ENCODE assay signal across 9 cellular contexts in genomic region chr2:74844752-74845151, GRCh38. TPM values are rescaled to one million over a fixed set of nuclear protein-coding genes. Genes with fewer than 3 reads are reported as not detected.
A peak's percentile ranks its signal among the peaks of the same experiment; 100 is the strongest.
DNase-seq lines count a peak whose midpoint lies in the region; ATAC-seq, FAIRE-seq and TF ChIP-seq lines count a peak whose summit lies in the region.
"Had no signal": no experiment of that assay in that cellular context is flagged by ENCODE, and none has a peak within 500 bp of the region (broad histone marks: within the 10 kb centered on the region; RNA-seq: fewer than 3 reads in every experiment).

No MANE protein-coding gene starts in this region.

- peaks cover 25% of the 10 kb centered on the region for H3K4me1 ChIP-seq in A549
- H3K4me1 ChIP-seq in trophoblast cell (ENCODE audit: control insufficient read depth in 1 of 2, insufficient read depth in 2 of 2, low read length in 2 of 2): peaks cover 38 to 40% of the 10 kb centered on the region in 2 experiments

- no peak for FAIRE-seq in A549 (lab: Jason Lieb, UNC)
- no peak for FAIRE-seq in urothelium cell line (lab: Jason Lieb, UNC)

- H3K27ac ChIP-seq in A549 (peak overlapping the region; percentile 4 to 35; a peak in 4 of 6 replicates), trophoblast cell (ENCODE audit: low read depth, low read length) (peak overlapping the region; percentile 73)

- H2AK5ac ChIP-seq in trophoblast cell (ENCODE audit: low read length): peak overlapping the region; percentile 49

- H4K8ac ChIP-seq in trophoblast cell (ENCODE audit: low read depth, low read length): peak overlapping the region; percentile 31

- no peak overlapping the region for H2AFZ ChIP-seq in trophoblast cell (ENCODE audit: insufficient read depth, low read length, poor library complexity)

- H3K4me3 Mint-ChIP-seq in HFFc6: no peak overlapping the region

- no peak for TF ChIP-seq RAD21 in A549 (conservative IDR thresholded peaks at IDR 0.05 in 1 of 2, IDR thresholded peaks at IDR 0.05 in 1 of 2)

- no peaks in the 10 kb centered on the region for H3K9me3 Mint-ChIP-seq in HFFc6

- H3K4ac ChIP-seq in trophoblast cell (ENCODE audit: low read depth, low read length): peak overlapping the region; percentile 90

- H3K27me3 ChIP-seq in trophoblast cell (ENCODE audit: insufficient read depth, low read length): no peaks in the 10 kb centered on the region

- peaks cover 87% of the 10 kb centered on the region for H3K4me1 Mint-ChIP-seq in HFFc6 (ENCODE audit: low read depth)

- H2BK12ac ChIP-seq in trophoblast cell (ENCODE audit: low read length): peak overlapping the region; percentile 80

- H4K91ac ChIP-seq in trophoblast cell (ENCODE audit: low read depth, low read length): peak overlapping the region; percentile 84

- peak overlapping the region; percentile 44 for H2BK5ac ChIP-seq in trophoblast cell (ENCODE audit: low read depth, low read length, poor library complexity)

- WGBS in A549 (ENCODE audit: missing lambda C conversion rate): 93% methylated on average over 4 of the region's 4 CpGs
- no CpG with 5 or more reads among the region's 4 CpGs for WGBS in trophoblast cell (ENCODE audit: extremely low coverage, insufficient coverage, insufficient read length)

- ATAC-seq in A549: no peak
- ATAC-seq in GM18909 (IDR thresholded peaks at IDR 0.05; ENCODE audit: poor library complexity, unreplicated experiment): no peak

- H2BK120ac ChIP-seq in trophoblast cell (ENCODE audit: insufficient read depth, low read length, poor library complexity): peak overlapping the region; percentile 74

- no peak for TF ChIP-seq EP300 in A549 (IDR thresholded peaks at IDR 0.05)

- no peaks in the 10 kb centered on the region for H3K36me3 ChIP-seq in trophoblast cell (ENCODE audit: control insufficient read depth in 1 of 2, insufficient read depth in 2 of 2, low read length in 2 of 2)

- peaks cover 11% of the 10 kb centered on the region for H3K79me2 ChIP-seq in trophoblast cell (ENCODE audit: control insufficient read depth, insufficient read depth, low read length, poor library complexity)

- no peak overlapping the region for H3K23ac ChIP-seq in trophoblast cell (ENCODE audit: low read length)

- no peak overlapping the region for H3K9ac ChIP-seq in trophoblast cell (ENCODE audit: low read length)

- TF ChIP-seq CTCF in A549 (IDR thresholded peaks at IDR 0.05) (no peak), HFFc6 (IDR thresholded peaks at IDR 0.05) (no peak)

- H3K4me2 ChIP-seq in A549 (peak overlapping the region; percentile 45), trophoblast cell (ENCODE audit: low read length) (no peak overlapping the region)

- H3K79me1 ChIP-seq in trophoblast cell (ENCODE audit: low read length): peaks cover 18% of the 10 kb centered on the region

- H3K9me3 ChIP-seq in A549 (no peaks in the 10 kb centered on the region), trophoblast cell (ENCODE audit: insufficient read depth, low read depth, low read length) (no peaks in the 10 kb centered on the region)

- peak overlapping the region; percentile 58 for H3K18ac ChIP-seq in trophoblast cell (ENCODE audit: low read length)

- no peak overlapping the region for H3K4me3 ChIP-seq in A549
- H3K4me3 ChIP-seq in trophoblast cell (ENCODE audit: low read depth, low read length): no peak overlapping the region

- no peaks in the 10 kb centered on the region for H3K27me3 Mint-ChIP-seq in HFFc6 (ENCODE audit: insufficient read depth)

- peak overlapping the region; percentile 41 for H3K14ac ChIP-seq in trophoblast cell (ENCODE audit: low read length)

- DNase-seq in A549 (ENCODE audit: low read depth in 1 of 2, low spot score in 1 of 2) (no peak), HFFc6 (no peak), dermis blood vessel endothelial cell (peak; percentile 9), trophoblast cell (no peak), urothelium cell line (ENCODE audit: low spot score) (no peak), NCI-H2227 (lab: John Stamatoyannopoulos, UW; ENCODE audit: unreplicated experiment) (no peak), SW480 (ENCODE audit: low spot score) (no peak)
- DNase-seq: Karpas-422 had no signal

- CTCF ChIA-PET in A549 (lab: Yijun Ruan, JAX): interaction anchor here (1.4 to 2.5 kb wide), 4 partner anchors 8 to 130 kb away, joined by 4 to 12 read pairs (median 8); no protein-coding TSS in a partner anchor

- 0 out of 2 replicates have a peak, but pooled peaks cover 4% of the 10 kb centered on the region for H3K36me3 Mint-ChIP-seq in HFFc6 (ENCODE audit: low read depth)

- POLR2A ChIA-PET in A549 (lab: Yijun Ruan, JAX): no interaction called here

- H4K12ac ChIP-seq in trophoblast cell (ENCODE audit: low read depth, low read length): no peak overlapping the region

- no peak for TF ChIP-seq POLR2A in A549 (IDR thresholded peaks at IDR 0.05; ENCODE audit: low read length)

- H3K27ac Mint-ChIP-seq in HFFc6: peak overlapping the region; percentile 98

TF ChIP-seq in A549, 52 proteins besides CTCF, POLR2A, EP300 and RAD21:
- no peak for TF ChIP-seq SREBF2 (IDR thresholded peaks at IDR 0.05)
- TF ChIP-seq CBX2 (IDR thresholded peaks at IDR 0.05; ENCODE audit: borderline replicate concordance, low read depth): no peak
- TF ChIP-seq JUNB (IDR thresholded peaks at IDR 0.05): no peak
- TF ChIP-seq MAZ (IDR thresholded peaks at IDR 0.05; ENCODE audit: borderline replicate concordance, low read depth, low read length): no peak
- no peak for TF ChIP-seq HES2 (IDR thresholded peaks at IDR 0.05)
- no peak for TF ChIP-seq HOXB13 (CRISPR knock-in tag; IDR thresholded peaks at IDR 0.05; ENCODE audit: low read depth)
- TF ChIP-seq HOXA7 (CRISPR knock-in tag; IDR thresholded peaks at IDR 0.05): no peak
- TF ChIP-seq NPAS2 (CRISPR knock-in tag; IDR thresholded peaks at IDR 0.05; ENCODE audit: borderline replicate concordance): no peak
- TF ChIP-seq RARB (CRISPR knock-in tag; IDR thresholded peaks at IDR 0.05): no peak
- TF ChIP-seq TP53 (CRISPR knock-in tag; IDR thresholded peaks at IDR 0.05): no peak
- no peak for TF ChIP-seq ZFP36 (IDR thresholded peaks at IDR 0.05; ENCODE audit: borderline replicate concordance, partially characterized antibody)
- TF ChIP-seq ZSCAN20 (CRISPR knock-in tag; IDR thresholded peaks at IDR 0.05): no peak
- TF ChIP-seq SMC3 (IDR thresholded peaks at IDR 0.05): no peak
- TF ChIP-seq CBX8 (IDR thresholded peaks at IDR 0.05): no peak
- no peak for TF ChIP-seq ZC3H11A (IDR thresholded peaks at IDR 0.05)
- no peak for TF ChIP-seq BHLHE40 (IDR thresholded peaks at IDR 0.05; ENCODE audit: low read depth, low read length)
TF ChIP-seq in A549: peak in this region for 0.

RNA-seq across cellular contexts. Expression of gene HK2, which starts 10.8 kb away (rescaled TPM):
- polyA plus RNA-seq in A549 (2011; rRNA removed) (1.1 and 1.2 TPM in 2 replicates), A549 (2017; fragmentation: RNase III; extraction: RNeasy Plus Mini Kit Qiagen cat#74134 plus additional on column Dnase treatment) (0.32 to 0.42 TPM (median 0.37 TPM) in 3 replicates)
- polyA plus RNA-seq in A549 (2012; cell fraction: cytosol; rRNA removed): 0.53 and 0.56 TPM in 2 replicates
- 0.74 and 2.2 TPM in 2 replicates for polyA plus RNA-seq in A549 (2012; cell fraction: nucleus; rRNA removed)
- 1.6 and 2.4 TPM in 2 replicates for polyA minus RNA-seq in A549 (2011; rRNA and poly(A)+ RNA removed)
- total RNA-seq in HFFc6 (2021; fragmentation: NEBNext Ultra II Directional; extraction: Animal tissue kit (Norgen Biotek cat#: 25700)): 10 to 100 TPM; 26.2 to 51.3 (median 28.4) TPM
- total RNA-seq in dermis blood vessel endothelial cell: 3.1 and 7.6 TPM in 2 replicates
- 24.5 and 24.8 TPM in 2 replicates for polyA plus RNA-seq in trophoblast cell (2013)
